13 cellular contexts compared by ENCODE assay signal in the genomic region with DNA sequence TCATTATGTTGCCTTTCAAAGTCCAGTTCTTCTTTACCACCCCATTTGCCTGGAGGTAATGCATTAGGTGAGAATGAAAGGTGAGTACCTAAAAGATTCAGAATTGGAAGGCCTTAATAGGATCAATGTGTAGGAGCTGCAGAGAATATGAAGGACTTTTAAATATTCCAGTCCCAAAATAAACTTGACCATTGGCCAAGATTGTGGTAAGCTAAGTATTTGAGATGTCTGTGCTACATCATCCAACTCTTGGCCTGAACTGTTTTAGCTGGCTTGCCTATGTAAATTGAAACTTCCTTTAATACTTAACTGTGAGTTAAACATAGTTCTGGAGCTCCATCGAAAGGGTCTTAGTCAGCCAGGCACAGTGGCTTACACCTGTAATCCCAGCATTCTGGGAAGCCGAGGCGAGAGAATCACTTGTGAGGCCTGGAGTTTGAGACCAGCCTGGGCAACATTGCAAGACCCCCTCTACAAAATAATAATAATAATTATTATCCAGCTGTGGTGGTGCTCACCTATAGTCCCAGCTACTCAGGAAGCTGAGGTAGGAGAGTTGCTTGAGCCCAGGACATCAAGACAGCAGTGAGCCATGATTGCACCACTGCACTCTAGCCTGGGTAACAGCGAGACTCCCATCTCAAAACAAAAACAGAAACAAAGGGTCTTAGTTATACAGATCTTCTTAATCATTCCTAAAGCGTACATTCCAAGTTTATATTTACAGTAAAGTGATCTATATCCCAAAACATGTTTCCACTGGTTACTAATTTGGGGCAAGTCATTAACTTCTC. TPM values are rescaled to one million over a fixed set of nuclear protein-coding genes. Genes with fewer than 3 reads are reported as not detected.
DNase-seq lines count a peak whose midpoint lies in the region; FAIRE-seq and TF ChIP-seq lines count a peak whose summit lies in the region.
"Had no signal": no experiment of that assay in that cellular context is flagged by ENCODE, and none has a peak within 500 bp of the region (broad histone marks: within the 10 kb centered on the region; RNA-seq: fewer than 3 reads in every experiment).

No MANE protein-coding gene starts in this region.

- intact Hi-C loops in Calu3 (cut with micrococcal nuclease; ENCODE audit: unreplicated experiment), result no loop called here
- intact Hi-C loops in colonic mucosa (cut with DNase I), result no loop called here

- H3K4me1 ChIP-seq in colonic mucosa, result peaks cover 7% of the 10 kb centered on the region

- CTCF ChIA-PET in Calu3 (lab: Charles Lee), result interaction anchor here (0.5 to 1.0 kb wide), 5 partner anchors 30 to 276 kb away, joined by 3 to 10 read pairs (median 4); a partner anchor contains a TSS

- H3K27me3 ChIP-seq in colonic mucosa, result no peaks in the 10 kb centered on the region

- H3K36me3 Mint-ChIP-seq in Calu3 (ENCODE audit: insufficient read depth, unreplicated experiment), result peaks cover 4% of the 10 kb centered on the region
- H3K36me3 Mint-ChIP-seq in osteocyte (ENCODE audit: unreplicated experiment), result no peaks in the 10 kb centered on the region

- H3K27me3 Mint-ChIP-seq in Calu3 (ENCODE audit: unreplicated experiment) (no peaks in the 10 kb centered on the region), osteocyte (ENCODE audit: unreplicated experiment) (no peaks in the 10 kb centered on the region)

- H3K4me1 Mint-ChIP-seq in Calu3 (ENCODE audit: low read depth, unreplicated experiment) (peaks cover 77% of the 10 kb centered on the region), osteocyte (ENCODE audit: unreplicated experiment) (peaks cover 68% of the 10 kb centered on the region)

- in situ Hi-C loops in G401 (cut with HindIII; ENCODE audit: low sequenced_read_pairs), result no loop called here

- FAIRE-seq in RCC 7860 (lab: Jason Lieb, UNC), result peak; percentile 96

- H3K9ac ChIP-seq in colonic mucosa (ENCODE audit: low read depth in 2 of 2, low read length in 2 of 2), result no peak overlapping the region

- H3K4me3 Mint-ChIP-seq in Calu3 (ENCODE audit: low read depth, unreplicated experiment) (peak overlapping the region; percentile 24), osteocyte (ENCODE audit: unreplicated experiment) (no peak overlapping the region)

- H3K9me3 Mint-ChIP-seq in Calu3 (ENCODE audit: low read depth, unreplicated experiment), result no peaks in the 10 kb centered on the region
- H3K9me3 Mint-ChIP-seq in osteocyte (ENCODE audit: unreplicated experiment), result no peaks in the 10 kb centered on the region

- no peak for TF ChIP-seq CTCF in Calu3 (IDR thresholded peaks at IDR 0.05; ENCODE audit: unreplicated experiment)
- no peak for TF ChIP-seq CTCF in fibroblast of pulmonary artery (IDR thresholded peaks at IDR 0.05; ENCODE audit: low read length, missing control alignments)
- TF ChIP-seq CTCF in osteocyte (IDR thresholded peaks at IDR 0.05), result no peak
- TF ChIP-seq CTCF in colonic mucosa (IDR thresholded peaks at IDR 0.05), result no peak

- peak overlapping the region; percentile 39 for H3K27ac Mint-ChIP-seq in Calu3 (ENCODE audit: unreplicated experiment)
- H3K27ac Mint-ChIP-seq in osteocyte (ENCODE audit: unreplicated experiment), result peak overlapping the region; percentile 27

- H3K4me3 ChIP-seq in fibroblast of pulmonary artery (replicated peaks; ENCODE audit: low read depth, low read length), result no peak overlapping the region
- H3K4me3 ChIP-seq in colonic mucosa, result no peak overlapping the region

- no TSS peak for BruUV-seq in Calu3 (replicated peaks; lab: Mats Ljungman, UMichigan)

- H3K27ac ChIP-seq in colonic mucosa, result no peak overlapping the region

- no peaks in the 10 kb centered on the region for H3K9me3 ChIP-seq in colonic mucosa

- H3K36me3 ChIP-seq in colonic mucosa, result no peaks in the 10 kb centered on the region

- DNase-seq in Calu3 (peak; percentile 29), RCC 7860 (ENCODE audit: low spot score) (peak; percentile 86), fibroblast of pulmonary artery (ENCODE audit: low read depth) (peak; percentile 86), osteocyte (ENCODE audit: extremely low spot score, unreplicated experiment) (no peak), colonic mucosa (no peak), G401 (ENCODE audit: low spot score) (no peak), GF-D8 (lab: John Stamatoyannopoulos, UW) (no peak), medulla oblongata (ENCODE audit: extremely low spot score) (no peak)
- DNase-seq: activated CD4-positive, alpha-beta T cell treated with anti-CD3 and anti-CD28 coated beads, Interleukin-2, amount 50 U/mL, for 4 hours; anterior cingulate cortex; NCI-H1105 treated with DMSO at 0.1 percent for 48 hours; SHP77 treated with DMSO at 0.1 percent for 48 hours; substantia nigra had no signal

RNA-seq across cellular contexts. Expression of a gene that starts 29.8 kb away (rescaled TPM):
- total RNA-seq in Calu3 (2022) (34.5 and 40.1 TPM in 2 replicates), osteocyte (41.2 and 42.5 TPM in 2 replicates), colonic mucosa (10 to 100 TPM; 35.9 to 49.4 TPM)
- total RNA-seq in G401 (2014; rRNA removed; shearing (Covaris generic)), result 23.9 and 25.9 TPM in 2 replicates

Comparison
In these comparisons a context has a peak if more than half of its experiments do, and no peak if none do; other contexts are left out.
1. DNase-seq: peak in Calu3 (single experiment), RCC 7860 (single experiment) and fibroblast of pulmonary artery (single experiment); none in osteocyte (single experiment), colonic mucosa (single experiment), G401 (single experiment), GF-D8 (single experiment) and medulla oblongata (single experiment).